11 cellular contexts compared by ENCODE assay signal in the genomic region with DNA sequence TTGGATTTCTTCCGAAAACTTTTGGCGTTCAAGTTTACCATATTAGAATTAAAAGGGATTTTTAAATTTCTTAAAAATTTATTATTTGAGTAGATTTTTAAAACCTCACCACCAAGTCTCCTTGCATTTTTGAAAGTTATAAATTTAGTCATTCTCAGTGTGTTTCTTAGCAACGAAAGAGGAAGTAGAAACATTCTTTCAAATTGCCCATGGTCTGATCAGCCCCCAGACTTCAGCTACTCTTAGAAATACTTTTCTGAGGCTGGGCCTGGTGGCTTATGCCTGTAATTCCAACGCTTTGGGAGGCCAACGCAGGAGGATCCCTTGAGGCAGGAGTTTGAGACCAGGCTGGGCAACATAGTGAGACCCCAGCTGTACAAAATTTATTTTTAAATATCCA. TPM values are rescaled to one million over a fixed set of nuclear protein-coding genes. Genes with fewer than 3 reads are reported as not detected.
DNase-seq lines count a peak whose midpoint lies in the region; ATAC-seq and TF ChIP-seq lines count a peak whose summit lies in the region.
"Had no signal": no experiment of that assay in that cellular context is flagged by ENCODE, and none has a peak within 500 bp of the region (broad histone marks: within the 10 kb centered on the region; RNA-seq: fewer than 3 reads in every experiment).

No MANE protein-coding gene starts in this region.

- no peak for TF ChIP-seq CTCF in activated CD8-positive, alpha-beta T cell treated with anti-CD3 and anti-CD28 coated beads for 36 hours (IDR thresholded peaks at IDR 0.05)

- peak overlapping the region; percentile 85 for H3K27ac Mint-ChIP-seq in activated CD8-positive, alpha-beta T cell treated with anti-CD3 and anti-CD28 coated beads for 36 hours
- no peak overlapping the region for H3K27ac Mint-ChIP-seq in activated CD8-positive, alpha-beta T cell treated with anti-CD3 and anti-CD28 coated beads, Interleukin-2, amount 10 ng/mL, durations not matched to agents 7 days and 5 days
- H3K27ac Mint-ChIP-seq in stimulated activated effector memory CD8-positive, alpha-beta T cell treated with anti-CD3 and anti-CD28 coated beads, Interleukin-12 subunit alpha, Interleukin-12 subunit beta, amount 100 ng/mL, for 72 hours = no peak overlapping the region

- H3K4me3 Mint-ChIP-seq in activated CD8-positive, alpha-beta T cell treated with anti-CD3 and anti-CD28 coated beads for 36 hours = no peak overlapping the region
- H3K4me3 Mint-ChIP-seq in activated CD8-positive, alpha-beta T cell treated with anti-CD3 and anti-CD28 coated beads, Interleukin-2, amount 10 ng/mL, durations not matched to agents 7 days and 5 days = no peak overlapping the region
- H3K4me3 Mint-ChIP-seq in stimulated activated effector memory CD8-positive, alpha-beta T cell treated with anti-CD3 and anti-CD28 coated beads, Interleukin-12 subunit alpha, Interleukin-12 subunit beta, amount 100 ng/mL, for 72 hours = peak overlapping the region; percentile 40

- peaks cover 16% of the 10 kb centered on the region for H3K36me3 Mint-ChIP-seq in activated CD8-positive, alpha-beta T cell treated with anti-CD3 and anti-CD28 coated beads for 36 hours (ENCODE audit: low read depth)
- peaks cover 67% of the 10 kb centered on the region for H3K36me3 Mint-ChIP-seq in activated CD8-positive, alpha-beta T cell treated with anti-CD3 and anti-CD28 coated beads, Interleukin-2, amount 10 ng/mL, durations not matched to agents 7 days and 5 days (ENCODE audit: low read depth)
- peaks cover 56% of the 10 kb centered on the region for H3K36me3 Mint-ChIP-seq in stimulated activated effector memory CD8-positive, alpha-beta T cell treated with anti-CD3 and anti-CD28 coated beads, Interleukin-12 subunit alpha, Interleukin-12 subunit beta, amount 100 ng/mL, for 72 hours

- CTCF ChIA-PET in activated CD8-positive, alpha-beta T cell treated with anti-CD3 and anti-CD28 coated beads for 36 hours (lab: Charles Lee) = interaction anchor here (1.3 to 2.0 kb wide), 3 partner anchors 9 to 16 kb away, joined by 3 to 6 read pairs (median 4); no protein-coding TSS in a partner anchor
- CTCF ChIA-PET in activated CD8-positive, alpha-beta T cell treated with anti-CD3 and anti-CD28 coated beads, Interleukin-2, amount 10 ng/mL, durations not matched to agents 7 days and 5 days (lab: Charles Lee) = interaction anchor here (1.8 to 2.2 kb wide), 2 partner anchors 11 kb away, joined by 7 to 9 read pairs; no protein-coding TSS in a partner anchor

- H3K9me3 Mint-ChIP-seq in activated CD8-positive, alpha-beta T cell treated with anti-CD3 and anti-CD28 coated beads for 36 hours = no peaks in the 10 kb centered on the region
- no peaks in the 10 kb centered on the region for H3K9me3 Mint-ChIP-seq in activated CD8-positive, alpha-beta T cell treated with anti-CD3 and anti-CD28 coated beads, Interleukin-2, amount 10 ng/mL, durations not matched to agents 7 days and 5 days (ENCODE audit: insufficient read depth)
- no peaks in the 10 kb centered on the region for H3K9me3 Mint-ChIP-seq in stimulated activated effector memory CD8-positive, alpha-beta T cell treated with anti-CD3 and anti-CD28 coated beads, Interleukin-12 subunit alpha, Interleukin-12 subunit beta, amount 100 ng/mL, for 72 hours

- POLR2A ChIA-PET in activated CD8-positive, alpha-beta T cell treated with anti-CD3 and anti-CD28 coated beads for 36 hours (lab: Charles Lee) = interaction anchor here (4.4 kb wide), 1 partner anchor 10 kb away, joined by 19 read pairs; no protein-coding TSS in a partner anchor
- POLR2A ChIA-PET in activated CD8-positive, alpha-beta T cell treated with anti-CD3 and anti-CD28 coated beads, Interleukin-2, amount 10 ng/mL, durations not matched to agents 7 days and 5 days (lab: Charles Lee) = interaction anchor here (1.2 kb wide), 1 partner anchor 42 kb away, joined by 3 read pairs; a partner anchor contains a TSS

- ATAC-seq in activated CD8-positive, alpha-beta T cell treated with anti-CD3 and anti-CD28 coated beads for 36 hours = no peak
- no peak for ATAC-seq in activated CD8-positive, alpha-beta T cell treated with anti-CD3 and anti-CD28 coated beads, Interleukin-2, amount 10 ng/mL, durations not matched to agents 7 days and 5 days
- ATAC-seq in GM21825 (IDR thresholded peaks at IDR 0.05; ENCODE audit: unreplicated experiment) = peak; percentile 53
- ATAC-seq in HG03521 (IDR thresholded peaks at IDR 0.05; ENCODE audit: unreplicated experiment) = peak; percentile 61
- ATAC-seq in stimulated activated effector memory CD8-positive, alpha-beta T cell treated with anti-CD3 and anti-CD28 coated beads, Interleukin-12 subunit alpha, Interleukin-12 subunit beta, amount 100 ng/mL, for 72 hours = no peak
- no peak for ATAC-seq in left lobe of liver
- ATAC-seq: SK-N-SH treated with all-trans-retinoic acid at 6 μM for 48 hours had no signal

- intact Hi-C loops in activated CD8-positive, alpha-beta T cell treated with anti-CD3 and anti-CD28 coated beads for 36 hours (cut with micrococcal nuclease) = no loop called here

- DNase-seq in activated CD8-positive, alpha-beta T cell treated with anti-CD3 and anti-CD28 coated beads for 36 hours = no peak
- no peak for DNase-seq in activated CD8-positive, alpha-beta T cell treated with anti-CD3 and anti-CD28 coated beads, Interleukin-2, amount 10 ng/mL, durations not matched to agents 7 days and 5 days
- no peak for DNase-seq in stimulated activated effector memory CD8-positive, alpha-beta T cell treated with anti-CD3 and anti-CD28 coated beads, Interleukin-12 subunit alpha, Interleukin-12 subunit beta, amount 100 ng/mL, for 72 hours (ENCODE audit: low spot score in 2 of 2)
- no peak for DNase-seq in left lobe of liver (ENCODE audit: low spot score)
- no peak for DNase-seq in HuH-7 (ENCODE audit: low spot score)
- no peak for DNase-seq in SW 1271 (lab: John Stamatoyannopoulos, UW)
- DNase-seq: NCI-H2029; stimulated activated naive CD4-positive, alpha-beta T cell had no signal

- peaks cover 21% of the 10 kb centered on the region for H3K4me1 Mint-ChIP-seq in activated CD8-positive, alpha-beta T cell treated with anti-CD3 and anti-CD28 coated beads for 36 hours (ENCODE audit: low read depth)
- H3K4me1 Mint-ChIP-seq in activated CD8-positive, alpha-beta T cell treated with anti-CD3 and anti-CD28 coated beads, Interleukin-2, amount 10 ng/mL, durations not matched to agents 7 days and 5 days (ENCODE audit: low read depth) = peaks cover 36% of the 10 kb centered on the region
- H3K4me1 Mint-ChIP-seq in stimulated activated effector memory CD8-positive, alpha-beta T cell treated with anti-CD3 and anti-CD28 coated beads, Interleukin-12 subunit alpha, Interleukin-12 subunit beta, amount 100 ng/mL, for 72 hours = peaks cover 19% of the 10 kb centered on the region

- no peaks in the 10 kb centered on the region for H3K27me3 Mint-ChIP-seq in activated CD8-positive, alpha-beta T cell treated with anti-CD3 and anti-CD28 coated beads for 36 hours
- H3K27me3 Mint-ChIP-seq in activated CD8-positive, alpha-beta T cell treated with anti-CD3 and anti-CD28 coated beads, Interleukin-2, amount 10 ng/mL, durations not matched to agents 7 days and 5 days (ENCODE audit: low read depth) = no peaks in the 10 kb centered on the region

RNA-seq across cellular contexts. Expression of a gene that starts 15.1 kb away (rescaled TPM):
- total RNA-seq in activated CD8-positive, alpha-beta T cell treated with anti-CD3 and anti-CD28 coated beads for 36 hours = 10 to 100 TPM; 72.0 to 76.7 TPM
- total RNA-seq in activated CD8-positive, alpha-beta T cell treated with anti-CD3 and anti-CD28 coated beads, Interleukin-2, amount 10 ng/mL, durations not matched to agents 7 days and 5 days = 100 to 1,000 TPM; 118 to 125 TPM
- 31.7 TPM for total RNA-seq in left lobe of liver

RNA-seq across cellular contexts. Expression of a gene that starts 41.3 kb away (rescaled TPM):
- 1 to 10 TPM; 3.5 to 3.7 TPM for total RNA-seq in activated CD8-positive, alpha-beta T cell treated with anti-CD3 and anti-CD28 coated beads for 36 hours
- 10 to 100 TPM; 17.8 to 18.8 TPM for total RNA-seq in activated CD8-positive, alpha-beta T cell treated with anti-CD3 and anti-CD28 coated beads, Interleukin-2, amount 10 ng/mL, durations not matched to agents 7 days and 5 days
- total RNA-seq in left lobe of liver = 0.93 TPM

Comparison
In these comparisons a context has a peak if more than half of its experiments do, and no peak if none do; other contexts are left out.
1. ATAC-seq: peak in GM21825 (single experiment) and HG03521 (single experiment); none in activated CD8-positive, alpha-beta T cell treated with anti-CD3 and anti-CD28 coated beads for 36 hours (single experiment), activated CD8-positive, alpha-beta T cell treated with anti-CD3 and anti-CD28 coated beads, Interleukin-2, amount 10 ng/mL, durations not matched to agents 7 days and 5 days (single experiment), stimulated activated effector memory CD8-positive, alpha-beta T cell treated with anti-CD3 and anti-CD28 coated beads, Interleukin-12 subunit alpha, Interleukin-12 subunit beta, amount 100 ng/mL, for 72 hours (single experiment) and left lobe of liver (single experiment).